Comparison of ENCODE assay signal across 14 cellular contexts in genomic region chr10:96740141-96740540, GRCh38. TPM values are rescaled to one million over a fixed set of nuclear protein-coding genes. Genes with fewer than 3 reads are reported as not detected.
DNase-seq lines count a peak whose midpoint lies in the region; ATAC-seq lines count a peak whose summit lies in the region.
"Had no signal": no experiment of that assay in that cellular context is flagged by ENCODE, and none has a peak within 500 bp of the region (broad histone marks: within the 10 kb centered on the region; RNA-seq: fewer than 3 reads in every experiment).

No MANE protein-coding gene starts in this region.

- POLR2A ChIA-PET in naive thymus-derived CD4-positive, alpha-beta T cell (lab: Charles Lee) = no interaction called here

- ATAC-seq in T-helper 17 cell (no peak), left lobe of liver (no peak), GM19455 (IDR thresholded peaks at IDR 0.05; ENCODE audit: unreplicated experiment) (no peak)
- no peak for ATAC-seq in stimulated activated memory B cell treated with anti-CD40 and anti-IgM and Interleukin-4, amounts not matched to agents 10 μg/mL and 1 μg/mL and 100 μg/mL, for 72 hours
- no peak for ATAC-seq in naive thymus-derived CD4-positive, alpha-beta T cell
- ATAC-seq: PC-3 had no signal

- no peak overlapping the region for H3K4me3 ChIP-seq in naive thymus-derived CD4-positive, alpha-beta T cell (ENCODE audit: low read length)
- H3K4me3 ChIP-seq in MG63 = no peak overlapping the region
- H3K4me3 ChIP-seq: SJSA1 had no signal

- H3K4me1 Mint-ChIP-seq in T-helper 17 cell = peaks cover 9% of the 10 kb centered on the region
- peaks cover 43% of the 10 kb centered on the region for H3K4me1 Mint-ChIP-seq in stimulated activated memory B cell treated with anti-CD40 and anti-IgM and Interleukin-4, amounts not matched to agents 10 μg/mL and 1 μg/mL and 100 μg/mL, for 72 hours
- H3K4me1 Mint-ChIP-seq in naive thymus-derived CD4-positive, alpha-beta T cell = peaks cover 0 to 9% (median 0%) of the 10 kb centered on the region in 7 donors

- H3K9me3 ChIP-seq in ES-I3 (ENCODE audit: control insufficient read depth, insufficient read depth, low read length) = no peaks in the 10 kb centered on the region
- H3K9me3 ChIP-seq in T-helper 17 cell (ENCODE audit: control insufficient read depth, low read length, poor library complexity, severe bottlenecking) = no peaks in the 10 kb centered on the region
- no peaks in the 10 kb centered on the region for H3K9me3 ChIP-seq in naive thymus-derived CD4-positive, alpha-beta T cell (ENCODE audit: control insufficient read depth in 2 of 3, low read length in 3 of 3)
- H3K9me3 ChIP-seq in MG63 = no peaks in the 10 kb centered on the region
- H3K9me3 ChIP-seq: SJSA1 had no signal

- H3K36me3 Mint-ChIP-seq in T-helper 17 cell (ENCODE audit: low read depth) = no peaks in the 10 kb centered on the region
- no peaks in the 10 kb centered on the region for H3K36me3 Mint-ChIP-seq in stimulated activated memory B cell treated with anti-CD40 and anti-IgM and Interleukin-4, amounts not matched to agents 10 μg/mL and 1 μg/mL and 100 μg/mL, for 72 hours
- no peaks in the 10 kb centered on the region for H3K36me3 Mint-ChIP-seq in naive thymus-derived CD4-positive, alpha-beta T cell

- H3K4me1 ChIP-seq in ES-I3 (ENCODE audit: insufficient read depth, low read length) = peaks cover 17% of the 10 kb centered on the region
- H3K4me1 ChIP-seq in naive thymus-derived CD4-positive, alpha-beta T cell (ENCODE audit: control insufficient read depth in 2 of 2, insufficient read depth in 2 of 2, low read length in 2 of 2) = no peaks in the 10 kb centered on the region
- H3K4me1 ChIP-seq: SJSA1 had no signal

- peak overlapping the region; percentile 67 for H3K27ac Mint-ChIP-seq in T-helper 17 cell
- peak overlapping the region; percentile 83 for H3K27ac Mint-ChIP-seq in stimulated activated memory B cell treated with anti-CD40 and anti-IgM and Interleukin-4, amounts not matched to agents 10 μg/mL and 1 μg/mL and 100 μg/mL, for 72 hours
- H3K27ac Mint-ChIP-seq in naive thymus-derived CD4-positive, alpha-beta T cell = no peak overlapping the region

- CTCF ChIA-PET in naive thymus-derived CD4-positive, alpha-beta T cell (lab: Charles Lee) = no interaction called here

- peaks cover 4% of the 10 kb centered on the region for H3K27me3 Mint-ChIP-seq in T-helper 17 cell
- H3K27me3 Mint-ChIP-seq in stimulated activated memory B cell treated with anti-CD40 and anti-IgM and Interleukin-4, amounts not matched to agents 10 μg/mL and 1 μg/mL and 100 μg/mL, for 72 hours = no peaks in the 10 kb centered on the region
- H3K27me3 Mint-ChIP-seq in naive thymus-derived CD4-positive, alpha-beta T cell = peaks cover 0 to 9% (median 0%) of the 10 kb centered on the region in 5 donors

- H3K9ac ChIP-seq in ES-I3 (ENCODE audit: low read depth, low read length) = peak overlapping the region; percentile 32; the same call in 1 of the 2 replicates

- no peaks in the 10 kb centered on the region for H3K9me3 Mint-ChIP-seq in stimulated activated memory B cell treated with anti-CD40 and anti-IgM and Interleukin-4, amounts not matched to agents 10 μg/mL and 1 μg/mL and 100 μg/mL, for 72 hours
- H3K9me3 Mint-ChIP-seq in naive thymus-derived CD4-positive, alpha-beta T cell = peaks cover 0 to 4% (median 0%) of the 10 kb centered on the region in 11 donors

- H3K27ac ChIP-seq in naive thymus-derived CD4-positive, alpha-beta T cell (ENCODE audit: low read depth, low read length) = no peak overlapping the region
- H3K27ac ChIP-seq: SJSA1 had no signal

- no peak overlapping the region for H3K4me3 Mint-ChIP-seq in T-helper 17 cell
- H3K4me3 Mint-ChIP-seq in stimulated activated memory B cell treated with anti-CD40 and anti-IgM and Interleukin-4, amounts not matched to agents 10 μg/mL and 1 μg/mL and 100 μg/mL, for 72 hours = no peak overlapping the region
- no peak overlapping the region for H3K4me3 Mint-ChIP-seq in naive thymus-derived CD4-positive, alpha-beta T cell

- no peaks in the 10 kb centered on the region for H3K27me3 ChIP-seq in naive thymus-derived CD4-positive, alpha-beta T cell (ENCODE audit: control insufficient read depth in 2 of 2, insufficient read depth in 2 of 2, low read length in 2 of 2)
- H3K27me3 ChIP-seq in MG63 = no peaks in the 10 kb centered on the region
- H3K27me3 ChIP-seq: SJSA1 had no signal

- no peak for DNase-seq in T-helper 17 cell
- peak; percentile 43 for DNase-seq in left lobe of liver (ENCODE audit: low spot score)
- no peak for DNase-seq in naive thymus-derived CD4-positive, alpha-beta T cell
- no peak for DNase-seq in MG63
- DNase-seq: NCI-H1092 treated with DMSO at 0.1 percent for 48 hours, NCI-H1694, NCI-H2107, NCI-H345, NCI-H69, PC-3 had no signal

- intact Hi-C loops in naive thymus-derived CD4-positive, alpha-beta T cell (cut with micrococcal nuclease) = no loop called here

- H3K36me3 ChIP-seq in ES-I3 (ENCODE audit: insufficient read depth, low read length) = peaks cover 3% of the 10 kb centered on the region; the same call in 1 of the 2 replicates
- no peaks in the 10 kb centered on the region for H3K36me3 ChIP-seq in naive thymus-derived CD4-positive, alpha-beta T cell (ENCODE audit: control insufficient read depth in 2 of 3, insufficient read depth in 3 of 3, low read length in 3 of 3)
- no peaks in the 10 kb centered on the region for H3K36me3 ChIP-seq in MG63
- H3K36me3 ChIP-seq: SJSA1 had no signal

RNA-seq across cellular contexts. Expression of gene PIK3AP1, which starts 19.8 kb away (rescaled TPM):
- total RNA-seq in T-helper 17 cell (1 to 10 TPM; 1.9 to 5.0 TPM), left lobe of liver (35.7 TPM)
- total RNA-seq in naive thymus-derived CD4-positive, alpha-beta T cell = 10 to 100 TPM in 1 of 5 experiments, 1 to 10 TPM in 4; 2.5 to 68.1 (median 6.9) TPM
- under 1 TPM; 0.46 to 0.57 TPM for polyA plus RNA-seq in naive thymus-derived CD4-positive, alpha-beta T cell
- 0.02 and 1.2 TPM in 2 replicates for total RNA-seq in MG63 (2014; rRNA removed; shearing (Covaris generic); ENCODE audit: low replicate concordance)

Comparison
In these comparisons a context has a peak if more than half of its experiments do, and no peak if none do; other contexts are left out.
1. H3K27ac Mint-ChIP-seq: peak in T-helper 17 cell (single experiment) and stimulated activated memory B cell treated with anti-CD40 and anti-IgM and Interleukin-4, amounts not matched to agents 10 μg/mL and 1 μg/mL and 100 μg/mL, for 72 hours (single experiment); none in naive thymus-derived CD4-positive, alpha-beta T cell (0 of 9).